ENCODE assay signal across 1 cellular context in the genomic region with DNA sequence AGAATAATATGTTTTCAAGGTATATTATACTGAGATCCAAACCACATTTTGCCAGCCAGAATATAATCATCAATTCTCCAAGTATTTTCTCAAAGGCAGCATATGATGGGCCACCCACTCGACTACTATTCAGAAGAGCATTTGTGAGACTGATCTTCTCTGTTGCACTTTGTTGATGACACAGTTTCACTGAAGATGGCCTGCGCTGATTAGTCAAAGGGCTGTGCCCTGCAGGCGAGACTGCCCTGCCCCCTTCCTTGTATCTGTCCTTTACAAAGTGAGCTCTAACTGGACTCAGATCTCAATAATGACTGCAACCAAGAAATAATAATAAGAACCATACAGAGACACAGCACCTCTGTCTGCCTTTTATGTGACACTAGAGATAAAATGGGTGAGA.
TF ChIP-seq lines count a peak whose summit lies in the region.

No MANE protein-coding gene starts in this region.

TF ChIP-seq in GM23338, 12 proteins besides CTCF, POLR2A, EP300 and RAD21 (continued from another document):
- TF ChIP-seq, protein P1, sequence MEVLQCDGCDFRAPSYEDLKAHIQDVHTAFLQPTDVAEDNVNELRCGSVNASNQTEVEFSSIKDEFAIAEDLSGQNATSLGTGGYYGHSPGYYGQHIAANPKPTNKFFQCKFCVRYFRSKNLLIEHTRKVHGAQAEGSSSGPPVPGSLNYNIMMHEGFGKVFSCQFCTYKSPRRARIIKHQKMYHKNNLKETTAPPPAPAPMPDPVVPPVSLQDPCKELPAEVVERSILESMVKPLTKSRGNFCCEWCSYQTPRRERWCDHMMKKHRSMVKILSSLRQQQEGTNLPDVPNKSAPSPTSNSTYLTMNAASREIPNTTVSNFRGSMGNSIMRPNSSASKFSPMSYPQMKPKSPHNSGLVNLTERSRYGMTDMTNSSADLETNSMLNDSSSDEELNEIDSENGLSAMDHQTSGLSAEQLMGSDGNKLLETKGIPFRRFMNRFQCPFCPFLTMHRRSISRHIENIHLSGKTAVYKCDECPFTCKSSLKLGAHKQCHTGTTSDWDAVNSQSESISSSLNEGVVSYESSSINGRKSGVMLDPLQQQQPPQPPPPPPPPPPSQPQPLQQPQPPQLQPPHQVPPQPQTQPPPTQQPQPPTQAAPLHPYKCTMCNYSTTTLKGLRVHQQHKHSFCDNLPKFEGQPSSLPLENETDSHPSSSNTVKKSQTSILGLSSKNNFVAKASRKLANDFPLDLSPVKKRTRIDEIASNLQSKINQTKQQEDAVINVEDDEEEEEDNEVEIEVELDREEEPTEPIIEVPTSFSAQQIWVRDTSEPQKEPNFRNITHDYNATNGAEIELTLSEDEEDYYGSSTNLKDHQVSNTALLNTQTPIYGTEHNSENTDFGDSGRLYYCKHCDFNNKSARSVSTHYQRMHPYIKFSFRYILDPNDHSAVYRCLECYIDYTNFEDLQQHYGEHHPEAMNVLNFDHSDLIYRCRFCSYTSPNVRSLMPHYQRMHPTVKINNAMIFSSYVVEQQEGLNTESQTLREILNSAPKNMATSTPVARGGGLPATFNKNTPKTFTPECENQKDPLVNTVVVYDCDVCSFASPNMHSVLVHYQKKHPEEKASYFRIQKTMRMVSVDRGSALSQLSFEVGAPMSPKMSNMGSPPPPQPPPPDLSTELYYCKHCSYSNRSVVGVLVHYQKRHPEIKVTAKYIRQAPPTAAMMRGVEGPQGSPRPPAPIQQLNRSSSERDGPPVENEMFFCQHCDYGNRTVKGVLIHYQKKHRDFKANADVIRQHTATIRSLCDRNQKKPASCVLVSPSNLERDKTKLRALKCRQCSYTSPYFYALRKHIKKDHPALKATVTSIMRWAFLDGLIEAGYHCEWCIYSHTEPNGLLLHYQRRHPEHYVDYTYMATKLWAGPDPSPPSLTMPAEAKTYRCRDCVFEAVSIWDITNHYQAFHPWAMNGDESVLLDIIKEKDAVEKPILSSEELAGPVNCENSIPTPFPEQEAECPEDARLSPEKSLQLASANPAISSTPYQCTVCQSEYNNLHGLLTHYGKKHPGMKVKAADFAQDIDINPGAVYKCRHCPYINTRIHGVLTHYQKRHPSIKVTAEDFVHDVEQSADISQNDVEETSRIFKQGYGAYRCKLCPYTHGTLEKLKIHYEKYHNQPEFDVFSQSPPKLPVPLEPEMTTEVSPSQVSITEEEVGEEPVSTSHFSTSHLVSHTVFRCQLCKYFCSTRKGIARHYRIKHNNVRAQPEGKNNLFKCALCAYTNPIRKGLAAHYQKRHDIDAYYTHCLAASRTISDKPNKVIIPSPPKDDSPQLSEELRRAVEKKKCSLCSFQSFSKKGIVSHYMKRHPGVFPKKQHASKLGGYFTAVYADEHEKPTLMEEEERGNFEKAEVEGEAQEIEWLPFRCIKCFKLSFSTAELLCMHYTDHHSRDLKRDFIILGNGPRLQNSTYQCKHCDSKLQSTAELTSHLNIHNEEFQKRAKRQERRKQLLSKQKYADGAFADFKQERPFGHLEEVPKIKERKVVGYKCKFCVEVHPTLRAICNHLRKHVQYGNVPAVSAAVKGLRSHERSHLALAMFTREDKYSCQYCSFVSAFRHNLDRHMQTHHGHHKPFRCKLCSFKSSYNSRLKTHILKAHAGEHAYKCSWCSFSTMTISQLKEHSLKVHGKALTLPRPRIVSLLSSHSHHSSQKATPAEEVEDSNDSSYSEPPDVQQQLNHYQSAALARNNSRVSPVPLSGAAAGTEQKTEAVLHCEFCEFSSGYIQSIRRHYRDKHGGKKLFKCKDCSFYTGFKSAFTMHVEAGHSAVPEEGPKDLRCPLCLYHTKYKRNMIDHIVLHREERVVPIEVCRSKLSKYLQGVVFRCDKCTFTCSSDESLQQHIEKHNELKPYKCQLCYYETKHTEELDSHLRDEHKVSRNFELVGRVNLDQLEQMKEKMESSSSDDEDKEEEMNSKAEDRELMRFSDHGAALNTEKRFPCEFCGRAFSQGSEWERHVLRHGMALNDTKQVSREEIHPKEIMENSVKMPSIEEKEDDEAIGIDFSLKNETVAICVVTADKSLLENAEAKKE (CRISPR knock-in tag; IDR thresholded peaks at IDR 0.05), result no peak
- no peak for TF ChIP-seq NANOG (IDR thresholded peaks at IDR 0.05; ENCODE audit: borderline replicate concordance)
- TF ChIP-seq, protein P2, sequence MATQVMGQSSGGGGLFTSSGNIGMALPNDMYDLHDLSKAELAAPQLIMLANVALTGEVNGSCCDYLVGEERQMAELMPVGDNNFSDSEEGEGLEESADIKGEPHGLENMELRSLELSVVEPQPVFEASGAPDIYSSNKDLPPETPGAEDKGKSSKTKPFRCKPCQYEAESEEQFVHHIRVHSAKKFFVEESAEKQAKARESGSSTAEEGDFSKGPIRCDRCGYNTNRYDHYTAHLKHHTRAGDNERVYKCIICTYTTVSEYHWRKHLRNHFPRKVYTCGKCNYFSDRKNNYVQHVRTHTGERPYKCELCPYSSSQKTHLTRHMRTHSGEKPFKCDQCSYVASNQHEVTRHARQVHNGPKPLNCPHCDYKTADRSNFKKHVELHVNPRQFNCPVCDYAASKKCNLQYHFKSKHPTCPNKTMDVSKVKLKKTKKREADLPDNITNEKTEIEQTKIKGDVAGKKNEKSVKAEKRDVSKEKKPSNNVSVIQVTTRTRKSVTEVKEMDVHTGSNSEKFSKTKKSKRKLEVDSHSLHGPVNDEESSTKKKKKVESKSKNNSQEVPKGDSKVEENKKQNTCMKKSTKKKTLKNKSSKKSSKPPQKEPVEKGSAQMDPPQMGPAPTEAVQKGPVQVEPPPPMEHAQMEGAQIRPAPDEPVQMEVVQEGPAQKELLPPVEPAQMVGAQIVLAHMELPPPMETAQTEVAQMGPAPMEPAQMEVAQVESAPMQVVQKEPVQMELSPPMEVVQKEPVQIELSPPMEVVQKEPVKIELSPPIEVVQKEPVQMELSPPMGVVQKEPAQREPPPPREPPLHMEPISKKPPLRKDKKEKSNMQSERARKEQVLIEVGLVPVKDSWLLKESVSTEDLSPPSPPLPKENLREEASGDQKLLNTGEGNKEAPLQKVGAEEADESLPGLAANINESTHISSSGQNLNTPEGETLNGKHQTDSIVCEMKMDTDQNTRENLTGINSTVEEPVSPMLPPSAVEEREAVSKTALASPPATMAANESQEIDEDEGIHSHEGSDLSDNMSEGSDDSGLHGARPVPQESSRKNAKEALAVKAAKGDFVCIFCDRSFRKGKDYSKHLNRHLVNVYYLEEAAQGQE (IDR thresholded peaks at IDR 0.05; ENCODE audit: unreplicated experiment), result no peak
- no peak for TF ChIP-seq EZH2 (IDR thresholded peaks at IDR 0.05; ENCODE audit: low read depth, unreplicated experiment)
- TF ChIP-seq ZNF331 (CRISPR knock-in tag; IDR thresholded peaks at IDR 0.05; ENCODE audit: low read depth), result no peak
- TF ChIP-seq, protein P3, sequence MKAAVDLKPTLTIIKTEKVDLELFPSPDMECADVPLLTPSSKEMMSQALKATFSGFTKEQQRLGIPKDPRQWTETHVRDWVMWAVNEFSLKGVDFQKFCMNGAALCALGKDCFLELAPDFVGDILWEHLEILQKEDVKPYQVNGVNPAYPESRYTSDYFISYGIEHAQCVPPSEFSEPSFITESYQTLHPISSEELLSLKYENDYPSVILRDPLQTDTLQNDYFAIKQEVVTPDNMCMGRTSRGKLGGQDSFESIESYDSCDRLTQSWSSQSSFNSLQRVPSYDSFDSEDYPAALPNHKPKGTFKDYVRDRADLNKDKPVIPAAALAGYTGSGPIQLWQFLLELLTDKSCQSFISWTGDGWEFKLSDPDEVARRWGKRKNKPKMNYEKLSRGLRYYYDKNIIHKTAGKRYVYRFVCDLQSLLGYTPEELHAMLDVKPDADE (IDR thresholded peaks at IDR 0.05), result no peak
- TF ChIP-seq ZNF114 (CRISPR knock-in tag; IDR thresholded peaks at IDR 0.05), result no peak
- TF ChIP-seq CREB1 (CRISPR knock-in tag; IDR thresholded peaks at IDR 0.05; ENCODE audit: low read depth), result no peak
- no peak for TF ChIP-seq POLR2AphosphoS5 (IDR thresholded peaks at IDR 0.05; ENCODE audit: low read depth)
